Comparison of ENCODE assay signal across 24 cellular contexts in genomic region chr13:49664606-49665005, GRCh38. TPM values are rescaled to one million over a fixed set of nuclear protein-coding genes. Genes with fewer than 3 reads are reported as not detected.
"Had no signal": no experiment of that assay in that cellular context is flagged by ENCODE, and none has a peak within 500 bp of the region (broad histone marks: within the 10 kb centered on the region; RNA-seq: fewer than 3 reads in every experiment).

No MANE protein-coding gene starts in this region.

- H3K9me3 ChIP-seq: SJSA1 had no signal

- H3K27ac Mint-ChIP-seq: activated B cell treated with CpG ODN at 0.5 μM for 24 hours; activated CD4-positive, alpha-beta memory T cell treated with anti-CD3 and anti-CD28 coated beads for 36 hours; activated CD4-positive, alpha-beta T cell treated with anti-CD3 and anti-CD28 coated beads, Interleukin-2, amount 10 ng/mL, durations not matched to agents 7 days and 5 days; activated naive CD4-positive, alpha-beta T cell treated with anti-CD3 and anti-CD28 coated beads, Interleukin-2, amount 10 ng/mL, durations not matched to agents 7 days and 5 days; activated naive CD8-positive, alpha-beta T cell treated with anti-CD3 and anti-CD28 coated beads for 36 hours; T-helper 17 cell had no signal

- H3K36me3 ChIP-seq: brain microvascular endothelial cell had no signal

- H3K4me3 Mint-ChIP-seq: activated B cell treated with CpG ODN at 0.5 μM for 24 hours; activated CD4-positive, alpha-beta memory T cell treated with anti-CD3 and anti-CD28 coated beads for 36 hours; activated CD4-positive, alpha-beta T cell treated with anti-CD3 and anti-CD28 coated beads, Interleukin-2, amount 10 ng/mL, durations not matched to agents 7 days and 5 days; activated naive CD4-positive, alpha-beta T cell treated with anti-CD3 and anti-CD28 coated beads, Interleukin-2, amount 10 ng/mL, durations not matched to agents 7 days and 5 days; activated naive CD8-positive, alpha-beta T cell treated with anti-CD3 and anti-CD28 coated beads for 36 hours; activated T-cell treated with anti-CD3 and anti-CD28 coated beads, Interleukin-2, amount 50 U/mL, for 4 hours; T-helper 17 cell had no signal

- ATAC-seq: activated T-cell treated with anti-CD3 and anti-CD28 coated beads, Interleukin-2, amount 50 U/mL, for 4 hours; PC-3; T-helper 17 cell had no signal

- H3K9me3 Mint-ChIP-seq: activated B cell treated with CpG ODN at 0.5 μM for 24 hours; activated CD4-positive, alpha-beta memory T cell treated with anti-CD3 and anti-CD28 coated beads for 36 hours; activated CD4-positive, alpha-beta T cell treated with anti-CD3 and anti-CD28 coated beads, Interleukin-2, amount 10 ng/mL, durations not matched to agents 7 days and 5 days; activated naive CD4-positive, alpha-beta T cell treated with anti-CD3 and anti-CD28 coated beads, Interleukin-2, amount 10 ng/mL, durations not matched to agents 7 days and 5 days; activated naive CD8-positive, alpha-beta T cell treated with anti-CD3 and anti-CD28 coated beads for 36 hours; activated T-cell treated with anti-CD3 and anti-CD28 coated beads, Interleukin-2, amount 50 U/mL, for 4 hours had no signal

- H3K4me3 ChIP-seq: cardiac muscle cell, SJSA1 had no signal

- H3K27me3 Mint-ChIP-seq: activated B cell treated with CpG ODN at 0.5 μM for 24 hours; activated CD4-positive, alpha-beta memory T cell treated with anti-CD3 and anti-CD28 coated beads for 36 hours; activated CD4-positive, alpha-beta T cell treated with anti-CD3 and anti-CD28 coated beads, Interleukin-2, amount 10 ng/mL, durations not matched to agents 7 days and 5 days; activated naive CD4-positive, alpha-beta T cell treated with anti-CD3 and anti-CD28 coated beads, Interleukin-2, amount 10 ng/mL, durations not matched to agents 7 days and 5 days; activated naive CD8-positive, alpha-beta T cell treated with anti-CD3 and anti-CD28 coated beads for 36 hours; T-helper 17 cell had no signal

- H3K4me1 ChIP-seq: SJSA1 had no signal

- DNase-seq: activated B cell treated with CpG ODN at 0.5 μM for 24 hours; activated CD4-positive, alpha-beta memory T cell treated with anti-CD3 and anti-CD28 coated beads for 36 hours; activated CD4-positive, alpha-beta T cell treated with anti-CD3 and anti-CD28 coated beads, Interleukin-2, amount 10 ng/mL, durations not matched to agents 7 days and 5 days; activated CD8-positive, alpha-beta memory T cell treated with anti-CD3 and anti-CD28 coated beads for 24 hours; activated gamma-delta T cell; activated naive CD4-positive, alpha-beta T cell treated with anti-CD3 and anti-CD28 coated beads, Interleukin-2, amount 10 ng/mL, durations not matched to agents 7 days and 5 days; activated naive CD8-positive, alpha-beta T cell treated with anti-CD3 and anti-CD28 coated beads for 36 hours; activated T-cell treated with anti-CD3 and anti-CD28 coated beads, Interleukin-2, amount 50 U/mL, for 4 hours; brain microvascular endothelial cell; cerebellar nuclear complex; Kasumi-1; NCI-H1105 treated with DMSO at 0.1 percent for 48 hours; NCI-H1436 treated with DMSO at 0.1 percent for 48 hours; NCI-H1930; NCI-H345; NCI-H510A; NCI-H526 treated with DMSO at 0.1 percent for 48 hours; PC-3; SHP77; T-helper 17 cell; T-helper 9 cell had no signal

- H3K27me3 ChIP-seq: brain microvascular endothelial cell, cardiac muscle cell, SJSA1 had no signal

- H3K4me1 Mint-ChIP-seq: activated B cell treated with CpG ODN at 0.5 μM for 24 hours; activated CD4-positive, alpha-beta T cell treated with anti-CD3 and anti-CD28 coated beads, Interleukin-2, amount 10 ng/mL, durations not matched to agents 7 days and 5 days; activated naive CD4-positive, alpha-beta T cell treated with anti-CD3 and anti-CD28 coated beads, Interleukin-2, amount 10 ng/mL, durations not matched to agents 7 days and 5 days had no signal

- H3K27ac ChIP-seq: brain microvascular endothelial cell, cardiac muscle cell, SJSA1 had no signal

- FAIRE-seq: RCC 7860 had no signal

RNA-seq across cellular contexts. Expression of gene ARL11, which starts 36.3 kb away (rescaled TPM):
- total RNA-seq: PC-3 had no signal
